In genomic region chr14:101008631-101009336, GRCh38 we compare ENCODE assay signal across 21 cellular contexts.
A peak's percentile ranks its signal among the peaks of the same experiment; 100 is the strongest.
DNase-seq lines count a peak whose midpoint lies in the region; ATAC-seq, FAIRE-seq and TF ChIP-seq lines count a peak whose summit lies in the region.
"Had no signal": no experiment of that assay in that cellular context is flagged by ENCODE, and none has a peak within 500 bp of the region (broad histone marks: within the 10 kb centered on the region; RNA-seq: fewer than 3 reads in every experiment).

No MANE protein-coding gene starts in this region.

- H3K4me1 ChIP-seq in spleen: peaks cover 7 to 27% (median 18%) of the 10 kb centered on the region in 6 donors
- H3K4me1 ChIP-seq in pancreas: no peaks in the 10 kb centered on the region

- H3K27me3 ChIP-seq in spleen (replicated peaks in 1 of 7): peaks cover 0 to 22% (median 0%) of the 10 kb centered on the region in 7 donors
- no peaks in the 10 kb centered on the region for H3K27me3 ChIP-seq in pancreas
- H3K27me3 ChIP-seq: BLaER1 had no signal

- ATAC-seq in GM18517 (IDR thresholded peaks at IDR 0.05; ENCODE audit: unreplicated experiment) (no peak), pancreas (no peak)

- no peak for TF ChIP-seq CTCF in HFF-Myc (IDR thresholded peaks at IDR 0.05; ENCODE audit: low read depth, low read length, missing control alignments)
- no peak for TF ChIP-seq CTCF in spleen (IDR thresholded peaks at IDR 0.05 in 8 of 11, conservative IDR thresholded peaks at IDR 0.05 in 3 of 11)
- no peak for TF ChIP-seq CTCF in pancreas (IDR thresholded peaks at IDR 0.05)

- peaks cover 0 to 19% (median 10%) of the 10 kb centered on the region in 8 donors for H3K9me3 ChIP-seq in spleen
- no peaks in the 10 kb centered on the region for H3K9me3 ChIP-seq in pancreas

- no peak for FAIRE-seq in pancreas (lab: Jason Lieb, UNC)
- FAIRE-seq: H54 had no signal

- intact Hi-C loops in spleen (cut with DNase I; ENCODE audit: low total_unique reads) (no loop called here), pancreas (cut with DNase I) (no loop called here)

- H3K27ac ChIP-seq in spleen (no peak overlapping the region), pancreas (no peak overlapping the region)
- H3K27ac ChIP-seq: BLaER1, stomach, WERI-Rb-1 had no signal

- no peak for TF ChIP-seq POLR2A in spleen (IDR thresholded peaks at IDR 0.05)

- H3K36me3 ChIP-seq in spleen (peaks cover 0 to 5% (median 0%) of the 10 kb centered on the region in 6 donors), pancreas (no peaks in the 10 kb centered on the region)
- H3K36me3 ChIP-seq: BLaER1, stomach, WERI-Rb-1 had no signal

- DNase-seq in EH (ENCODE audit: low read depth): peak; percentile 18
- DNase-seq in HFF-Myc (ENCODE audit: extremely low read depth, low read depth): peak; percentile 62
- peak; percentile 90 for DNase-seq in fibroblast of gingiva (ENCODE audit: low read depth)
- peak; percentile 43 for DNase-seq in spleen
- DNase-seq in pancreas: no peak
- DNase-seq in mesenteric fat pad (ENCODE audit: low spot score): no peak
- DNase-seq: activated CD4-positive, alpha-beta memory T cell treated with anti-CD3 and anti-CD28 coated beads for 36 hours; activated T-cell treated with anti-CD3 and anti-CD28 coated beads, Interleukin-2, amount 50 U/mL, for 24 hours; erythroblast; KBM-7; NCI-H1048; NCI-H2107; NCI-H69; OCI-M1; stimulated activated CD4-positive, alpha-beta T cell treated with anti-CD3 and anti-CD28 coated beads, Interleukin-1b, Interleukin-23, amount 100 ng/mL, for 48 hours; stomach; T-helper 2 cell; WERI-Rb-1 had no signal

- 80 to 92% (median 86%) methylated on average over 9 of the region's 9 CpGs for WGBS in spleen, 5 donors
- WGBS in pancreas, 2 donors: 84 to 87% methylated on average over 9 of the region's 9 CpGs

- H3K4me3 ChIP-seq in HFF-Myc (replicated peaks; ENCODE audit: low read depth, low read length) (no peak overlapping the region), spleen (no peak overlapping the region), pancreas (no peak overlapping the region)
- H3K4me3 ChIP-seq: BLaER1, stomach had no signal

Comparison
In these comparisons a context has a peak if more than half of its experiments do, and no peak if none do; other contexts are left out.
1. DNase-seq: peak in EH (single experiment), HFF-Myc (single experiment), fibroblast of gingiva (single experiment) and spleen (single experiment); none in pancreas (0 of 6) and mesenteric fat pad (single experiment).